ENCODE assay signal across 2 cellular contexts in the genomic region with DNA sequence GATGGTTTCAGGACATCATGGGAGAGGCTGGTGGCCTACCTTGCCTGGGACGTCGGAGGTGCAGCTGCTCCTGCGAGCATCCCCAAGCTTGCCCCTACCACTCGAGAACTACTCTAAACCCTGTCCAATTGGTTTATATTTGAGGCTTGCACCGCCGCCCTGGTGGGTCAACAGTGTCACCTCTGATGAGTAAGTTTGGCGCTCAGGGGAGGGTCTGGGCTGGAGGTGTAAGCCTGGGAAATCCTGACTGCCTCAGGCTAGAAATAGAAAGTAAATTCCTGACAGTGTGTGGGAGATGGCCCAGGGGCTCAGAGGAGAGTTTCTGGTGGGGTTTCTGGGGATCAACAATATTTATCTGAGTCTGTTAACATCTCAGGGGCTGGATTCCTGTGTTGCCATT.
TF ChIP-seq lines count a peak whose summit lies in the region.

No MANE protein-coding gene starts in this region.

TF ChIP-seq in IMR-90, 13 proteins besides CTCF, POLR2A, EP300 and RAD21:
- no peak for TF ChIP-seq CHD1 (IDR thresholded peaks at IDR 0.05; ENCODE audit: low read depth, low read length)
- TF ChIP-seq, protein P1, sequence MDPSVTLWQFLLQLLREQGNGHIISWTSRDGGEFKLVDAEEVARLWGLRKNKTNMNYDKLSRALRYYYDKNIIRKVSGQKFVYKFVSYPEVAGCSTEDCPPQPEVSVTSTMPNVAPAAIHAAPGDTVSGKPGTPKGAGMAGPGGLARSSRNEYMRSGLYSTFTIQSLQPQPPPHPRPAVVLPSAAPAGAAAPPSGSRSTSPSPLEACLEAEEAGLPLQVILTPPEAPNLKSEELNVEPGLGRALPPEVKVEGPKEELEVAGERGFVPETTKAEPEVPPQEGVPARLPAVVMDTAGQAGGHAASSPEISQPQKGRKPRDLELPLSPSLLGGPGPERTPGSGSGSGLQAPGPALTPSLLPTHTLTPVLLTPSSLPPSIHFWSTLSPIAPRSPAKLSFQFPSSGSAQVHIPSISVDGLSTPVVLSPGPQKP (IDR thresholded peaks at IDR 0.05; ENCODE audit: borderline replicate concordance, low read depth, low read length): no peak
- TF ChIP-seq FOS (IDR thresholded peaks at IDR 0.05; ENCODE audit: low read depth, low read length): no peak
- TF ChIP-seq BHLHE40 (IDR thresholded peaks at IDR 0.05; ENCODE audit: low read depth, low read length): no peak
- TF ChIP-seq CEBPB (IDR thresholded peaks at IDR 0.05; ENCODE audit: low read depth, low read length): no peak
- TF ChIP-seq SMC3 (IDR thresholded peaks at IDR 0.05; ENCODE audit: low read depth, low read length): no peak
- no peak for TF ChIP-seq RCOR1 (IDR thresholded peaks at IDR 0.05; ENCODE audit: insufficient replicate concordance, low read length)
- TF ChIP-seq RFX5 (IDR thresholded peaks at IDR 0.05; ENCODE audit: low read depth, low read length): no peak
- no peak for TF ChIP-seq MXI1 (IDR thresholded peaks at IDR 0.05; ENCODE audit: borderline replicate concordance, low read depth, low read length)
- no peak for TF ChIP-seq MAFK (IDR thresholded peaks at IDR 0.05; ENCODE audit: low read depth, low read length)
- TF ChIP-seq MAZ (IDR thresholded peaks at IDR 0.05; ENCODE audit: borderline replicate concordance, low read depth, low read length): no peak
- no peak for TF ChIP-seq NFE2L2 (IDR thresholded peaks at IDR 0.05; ENCODE audit: low read depth, low read length)
- TF ChIP-seq, protein P2, sequence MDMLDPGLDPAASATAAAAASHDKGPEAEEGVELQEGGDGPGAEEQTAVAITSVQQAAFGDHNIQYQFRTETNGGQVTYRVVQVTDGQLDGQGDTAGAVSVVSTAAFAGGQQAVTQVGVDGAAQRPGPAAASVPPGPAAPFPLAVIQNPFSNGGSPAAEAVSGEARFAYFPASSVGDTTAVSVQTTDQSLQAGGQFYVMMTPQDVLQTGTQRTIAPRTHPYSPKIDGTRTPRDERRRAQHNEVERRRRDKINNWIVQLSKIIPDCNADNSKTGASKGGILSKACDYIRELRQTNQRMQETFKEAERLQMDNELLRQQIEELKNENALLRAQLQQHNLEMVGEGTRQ (IDR thresholded peaks at IDR 0.05; ENCODE audit: low read depth, low read length): no peak

TF ChIP-seq in SK-N-SH treated with all-trans-retinoic acid at 6 μM for 48 hours, 23 proteins besides CTCF, POLR2A, EP300 and RAD21:
- TF ChIP-seq, protein P3, sequence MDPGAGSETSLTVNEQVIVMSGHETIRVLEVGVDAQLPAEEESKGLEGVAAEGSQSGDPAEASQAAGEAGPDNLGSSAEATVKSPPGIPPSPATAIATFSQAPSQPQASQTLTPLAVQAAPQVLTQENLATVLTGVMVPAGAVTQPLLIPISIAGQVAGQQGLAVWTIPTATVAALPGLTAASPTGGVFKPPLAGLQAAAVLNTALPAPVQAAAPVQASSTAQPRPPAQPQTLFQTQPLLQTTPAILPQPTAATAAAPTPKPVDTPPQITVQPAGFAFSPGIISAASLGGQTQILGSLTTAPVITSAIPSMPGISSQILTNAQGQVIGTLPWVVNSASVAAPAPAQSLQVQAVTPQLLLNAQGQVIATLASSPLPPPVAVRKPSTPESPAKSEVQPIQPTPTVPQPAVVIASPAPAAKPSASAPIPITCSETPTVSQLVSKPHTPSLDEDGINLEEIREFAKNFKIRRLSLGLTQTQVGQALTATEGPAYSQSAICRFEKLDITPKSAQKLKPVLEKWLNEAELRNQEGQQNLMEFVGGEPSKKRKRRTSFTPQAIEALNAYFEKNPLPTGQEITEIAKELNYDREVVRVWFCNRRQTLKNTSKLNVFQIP (CRISPR knock-in tag; IDR thresholded peaks at IDR 0.05; ENCODE audit: borderline replicate concordance, low read depth): no peak
- no peak for TF ChIP-seq ARNTL (CRISPR knock-in tag; IDR thresholded peaks at IDR 0.05; ENCODE audit: borderline replicate concordance, low read depth)
- TF ChIP-seq TCF4 (CRISPR knock-in tag; IDR thresholded peaks at IDR 0.05; ENCODE audit: borderline replicate concordance): no peak
- no peak for TF ChIP-seq ZC3H10 (CRISPR knock-in tag; IDR thresholded peaks at IDR 0.05)
- TF ChIP-seq ISL1 (CRISPR knock-in tag; IDR thresholded peaks at IDR 0.05): no peak
- TF ChIP-seq TOX (CRISPR knock-in tag; IDR thresholded peaks at IDR 0.05; ENCODE audit: borderline replicate concordance): no peak
- no peak for TF ChIP-seq BACH2 (CRISPR knock-in tag; IDR thresholded peaks at IDR 0.05; ENCODE audit: borderline replicate concordance)
- no peak for TF ChIP-seq SNAI2 (CRISPR knock-in tag; IDR thresholded peaks at IDR 0.05)
- no peak for TF ChIP-seq GLIS3 (CRISPR knock-in tag; IDR thresholded peaks at IDR 0.05)
- TF ChIP-seq TSHZ2 (CRISPR knock-in tag; IDR thresholded peaks at IDR 0.05): no peak
- TF ChIP-seq ZNF70 (CRISPR knock-in tag; IDR thresholded peaks at IDR 0.05): no peak
